ENCODE assay signal across 13 cellular contexts in the genomic region with DNA sequence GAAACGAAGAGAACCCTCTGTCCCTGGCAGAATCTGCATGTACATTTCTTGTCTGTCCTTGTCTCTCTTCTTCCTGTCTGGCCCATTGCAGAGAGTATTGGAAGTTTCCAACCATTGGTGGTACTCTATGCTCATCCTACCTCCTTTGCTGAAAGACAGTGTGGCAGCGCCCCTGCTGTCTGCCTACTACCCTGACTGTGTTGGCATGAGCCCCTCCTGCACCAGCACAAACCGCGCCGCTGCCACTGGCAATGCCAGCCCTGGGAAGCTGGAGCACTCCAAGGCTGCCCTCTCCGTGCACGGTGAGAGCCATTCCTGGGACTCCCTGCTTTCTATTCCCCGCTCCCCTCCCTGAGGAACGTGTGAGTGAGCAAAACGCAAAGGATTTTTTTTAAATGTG. TPM values are rescaled to one million over a fixed set of nuclear protein-coding genes. Genes with fewer than 3 reads are reported as not detected.
DNase-seq lines count a peak whose midpoint lies in the region; ATAC-seq and TF ChIP-seq lines count a peak whose summit lies in the region.
"Had no signal": no experiment of that assay in that cellular context is flagged by ENCODE, and none has a peak within 500 bp of the region (broad histone marks: within the 10 kb centered on the region; RNA-seq: fewer than 3 reads in every experiment).

No MANE protein-coding gene starts in this region.

- no peak overlapping the region for H3K4me2 ChIP-seq in neuronal stem cell (ENCODE audit: insufficient read depth, low read length, poor library complexity, severe bottlenecking)
- H3K4me2 ChIP-seq: BLaER1 had no signal

- CTCF ChIA-PET in WTC11 (lab: Charles Lee) = no interaction called here

- no peak overlapping the region for H2BK5ac ChIP-seq in neuronal stem cell (ENCODE audit: low read length)

- no peaks in the 10 kb centered on the region for H3K79me1 ChIP-seq in neuronal stem cell (ENCODE audit: low read depth, low read length)

- H3K27ac Mint-ChIP-seq in activated naive CD8-positive, alpha-beta T cell treated with anti-CD3 and anti-CD28 coated beads for 36 hours = peak overlapping the region; percentile 29
- no peak overlapping the region for H3K27ac Mint-ChIP-seq in activated naive CD8-positive, alpha-beta T cell treated with anti-CD3 and anti-CD28 coated beads, Interleukin-2, amount 50 U/mL, for 24 hours
- H3K27ac Mint-ChIP-seq in WTC11 = peak overlapping the region; percentile 47; the same call in 1 of the 2 replicates

- WGBS in neuronal stem cell (ENCODE audit: extremely low coverage in 2 of 2, insufficient read length in 2 of 2, insufficient replicate concordance in 1 of 2), 2 donors = no CpG with 5 or more reads among the region's 10 CpGs

- H2AFZ ChIP-seq in neuronal stem cell (ENCODE audit: low read length) = no peak overlapping the region

- H3K4me3 Mint-ChIP-seq in activated naive CD8-positive, alpha-beta T cell treated with anti-CD3 and anti-CD28 coated beads for 36 hours = no peak overlapping the region
- H3K4me3 Mint-ChIP-seq in activated naive CD8-positive, alpha-beta T cell treated with anti-CD3 and anti-CD28 coated beads, Interleukin-2, amount 50 U/mL, for 24 hours = no peak overlapping the region
- H3K4me3 Mint-ChIP-seq in WTC11 = no peak overlapping the region
- H3K4me3 Mint-ChIP-seq: CD4-positive, CD25-positive, alpha-beta regulatory T cell had no signal

- no peak overlapping the region for H4K91ac ChIP-seq in neuronal stem cell (ENCODE audit: low read depth, low read length, poor library complexity)

- H3K4me1 Mint-ChIP-seq in activated naive CD8-positive, alpha-beta T cell treated with anti-CD3 and anti-CD28 coated beads for 36 hours = no peaks in the 10 kb centered on the region
- H3K4me1 Mint-ChIP-seq in activated naive CD8-positive, alpha-beta T cell treated with anti-CD3 and anti-CD28 coated beads, Interleukin-2, amount 50 U/mL, for 24 hours = peaks cover 22% of the 10 kb centered on the region
- H3K4me1 Mint-ChIP-seq in WTC11 = peaks cover 43% of the 10 kb centered on the region

- no peaks in the 10 kb centered on the region for H3K9me3 Mint-ChIP-seq in activated naive CD8-positive, alpha-beta T cell treated with anti-CD3 and anti-CD28 coated beads for 36 hours
- no peaks in the 10 kb centered on the region for H3K9me3 Mint-ChIP-seq in activated naive CD8-positive, alpha-beta T cell treated with anti-CD3 and anti-CD28 coated beads, Interleukin-2, amount 50 U/mL, for 24 hours
- no peaks in the 10 kb centered on the region for H3K9me3 Mint-ChIP-seq in WTC11

- H2AK5ac ChIP-seq in neuronal stem cell (ENCODE audit: low read depth, low read length) = no peak overlapping the region

- H3K9ac ChIP-seq in neuronal stem cell (ENCODE audit: low read depth, low read length, poor library complexity) = no peak overlapping the region
- H3K9ac ChIP-seq: BLaER1 had no signal

- no peaks in the 10 kb centered on the region for H3K27me3 Mint-ChIP-seq in activated naive CD8-positive, alpha-beta T cell treated with anti-CD3 and anti-CD28 coated beads for 36 hours
- no peaks in the 10 kb centered on the region for H3K27me3 Mint-ChIP-seq in activated naive CD8-positive, alpha-beta T cell treated with anti-CD3 and anti-CD28 coated beads, Interleukin-2, amount 50 U/mL, for 24 hours
- H3K27me3 Mint-ChIP-seq in WTC11 (ENCODE audit: low read depth) = no peaks in the 10 kb centered on the region; the same call in 1 of the 2 replicates
- H3K27me3 Mint-ChIP-seq: CD4-positive, CD25-positive, alpha-beta regulatory T cell had no signal

- DNase-seq in activated naive CD8-positive, alpha-beta T cell treated with anti-CD3 and anti-CD28 coated beads for 36 hours = no peak
- DNase-seq in activated naive CD8-positive, alpha-beta T cell treated with anti-CD3 and anti-CD28 coated beads, Interleukin-2, amount 50 U/mL, for 24 hours = no peak
- DNase-seq in WTC11 (ENCODE audit: low spot score) = no peak
- no peak for DNase-seq in neuronal stem cell (ENCODE audit: low spot score)
- no peak for DNase-seq in left ventricle myocardium superior
- DNase-seq in activated CD8-positive, alpha-beta memory T cell treated with anti-CD3 and anti-CD28 coated beads for 24 hours = no peak
- no peak for DNase-seq in NCI-H2196 treated with DMSO at 0.1 percent for 48 hours (lab: John Stamatoyannopoulos, UW; ENCODE audit: unreplicated experiment)
- DNase-seq: AML-193; CD4-positive, CD25-positive, alpha-beta regulatory T cell; DMS53; GF-D8 had no signal

- H2BK120ac ChIP-seq in neuronal stem cell (ENCODE audit: low read depth, low read length) = no peak overlapping the region

- POLR2A ChIA-PET in WTC11 (lab: Charles Lee) = no interaction called here

- no peak overlapping the region for H4K8ac ChIP-seq in neuronal stem cell (ENCODE audit: low read depth, low read length)

- no peak overlapping the region for H3K27ac ChIP-seq in neuronal stem cell (replicated peaks; ENCODE audit: low read length)
- H3K27ac ChIP-seq: 22Rv1, BLaER1 had no signal

- H3K4me3 ChIP-seq in neuronal stem cell (ENCODE audit: low read length in 2 of 2) = no peak overlapping the region
- H3K4me3 ChIP-seq: BLaER1 had no signal

- H3K4ac ChIP-seq in neuronal stem cell (ENCODE audit: low read length) = no peak overlapping the region

- no peak for TF ChIP-seq CTCF in WTC11 (IDR thresholded peaks at IDR 0.05)

- H3K14ac ChIP-seq in neuronal stem cell (ENCODE audit: low read length) = no peak overlapping the region

- no peak overlapping the region for H2BK15ac ChIP-seq in neuronal stem cell (ENCODE audit: low read length)

- intact Hi-C loops in left ventricle myocardium superior (cut with micrococcal nuclease) = no loop called here

- ATAC-seq in activated naive CD8-positive, alpha-beta T cell treated with anti-CD3 and anti-CD28 coated beads, Interleukin-2, amount 50 U/mL, for 24 hours = no peak
- ATAC-seq in WTC11 (peak; percentile 11; the same call in 1 of the 2 replicates), left ventricle myocardium superior (no peak)

- peak overlapping the region; percentile 44 for H3K18ac ChIP-seq in neuronal stem cell (ENCODE audit: low read length)

- H3K9me3 ChIP-seq in neuronal stem cell (replicated peaks in 1 of 2; ENCODE audit: control insufficient read depth in 2 of 2, insufficient read depth in 1 of 2, low read depth in 1 of 2, low read length in 2 of 2) = no peaks in the 10 kb centered on the region
- H3K9me3 ChIP-seq: BLaER1 had no signal

- H3K23ac ChIP-seq in neuronal stem cell (ENCODE audit: low read depth, low read length, poor library complexity) = no peak overlapping the region

- H3K4me1 ChIP-seq in neuronal stem cell (ENCODE audit: control insufficient read depth in 2 of 2, insufficient read depth in 1 of 2, low read depth in 1 of 2, low read length in 2 of 2) = peaks cover 6 to 14% of the 10 kb centered on the region in 2 donors

- peaks cover 18% of the 10 kb centered on the region for H3K36me3 Mint-ChIP-seq in activated naive CD8-positive, alpha-beta T cell treated with anti-CD3 and anti-CD28 coated beads for 36 hours
- H3K36me3 Mint-ChIP-seq in activated naive CD8-positive, alpha-beta T cell treated with anti-CD3 and anti-CD28 coated beads, Interleukin-2, amount 50 U/mL, for 24 hours (ENCODE audit: low read depth) = peaks cover 23% of the 10 kb centered on the region
- peaks cover 12% of the 10 kb centered on the region for H3K36me3 Mint-ChIP-seq in WTC11

- H3K27me3 ChIP-seq in neuronal stem cell (ENCODE audit: control insufficient read depth in 3 of 3, insufficient read depth in 3 of 3, low read depth in 1 of 3, low read length in 3 of 3) = no peaks in the 10 kb centered on the region
- H3K27me3 ChIP-seq: BLaER1 had no signal

- H3K36me3 ChIP-seq in neuronal stem cell (replicated peaks in 1 of 2; ENCODE audit: control insufficient read depth in 2 of 2, insufficient read depth in 2 of 2, low read length in 2 of 2) = peaks cover 0 to 8% of the 10 kb centered on the region in 2 donors

- no peak overlapping the region for H2BK12ac ChIP-seq in neuronal stem cell (ENCODE audit: low read length)

TF ChIP-seq in WTC11, 78 proteins besides CTCF, POLR2A, EP300 and RAD21:
- TF ChIP-seq, protein P1, sequence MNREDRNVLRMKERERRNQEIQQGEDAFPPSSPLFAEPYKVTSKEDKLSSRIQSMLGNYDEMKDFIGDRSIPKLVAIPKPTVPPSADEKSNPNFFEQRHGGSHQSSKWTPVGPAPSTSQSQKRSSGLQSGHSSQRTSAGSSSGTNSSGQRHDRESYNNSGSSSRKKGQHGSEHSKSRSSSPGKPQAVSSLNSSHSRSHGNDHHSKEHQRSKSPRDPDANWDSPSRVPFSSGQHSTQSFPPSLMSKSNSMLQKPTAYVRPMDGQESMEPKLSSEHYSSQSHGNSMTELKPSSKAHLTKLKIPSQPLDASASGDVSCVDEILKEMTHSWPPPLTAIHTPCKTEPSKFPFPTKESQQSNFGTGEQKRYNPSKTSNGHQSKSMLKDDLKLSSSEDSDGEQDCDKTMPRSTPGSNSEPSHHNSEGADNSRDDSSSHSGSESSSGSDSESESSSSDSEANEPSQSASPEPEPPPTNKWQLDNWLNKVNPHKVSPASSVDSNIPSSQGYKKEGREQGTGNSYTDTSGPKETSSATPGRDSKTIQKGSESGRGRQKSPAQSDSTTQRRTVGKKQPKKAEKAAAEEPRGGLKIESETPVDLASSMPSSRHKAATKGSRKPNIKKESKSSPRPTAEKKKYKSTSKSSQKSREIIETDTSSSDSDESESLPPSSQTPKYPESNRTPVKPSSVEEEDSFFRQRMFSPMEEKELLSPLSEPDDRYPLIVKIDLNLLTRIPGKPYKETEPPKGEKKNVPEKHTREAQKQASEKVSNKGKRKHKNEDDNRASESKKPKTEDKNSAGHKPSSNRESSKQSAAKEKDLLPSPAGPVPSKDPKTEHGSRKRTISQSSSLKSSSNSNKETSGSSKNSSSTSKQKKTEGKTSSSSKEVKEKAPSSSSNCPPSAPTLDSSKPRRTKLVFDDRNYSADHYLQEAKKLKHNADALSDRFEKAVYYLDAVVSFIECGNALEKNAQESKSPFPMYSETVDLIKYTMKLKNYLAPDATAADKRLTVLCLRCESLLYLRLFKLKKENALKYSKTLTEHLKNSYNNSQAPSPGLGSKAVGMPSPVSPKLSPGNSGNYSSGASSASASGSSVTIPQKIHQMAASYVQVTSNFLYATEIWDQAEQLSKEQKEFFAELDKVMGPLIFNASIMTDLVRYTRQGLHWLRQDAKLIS (CRISPR knock-in tag; IDR thresholded peaks at IDR 0.05; ENCODE audit: borderline replicate concordance) = no peak
- TF ChIP-seq ESRRA (CRISPR knock-in tag; IDR thresholded peaks at IDR 0.05; ENCODE audit: borderline replicate concordance) (no peak), SMAD4 (CRISPR knock-in tag; IDR thresholded peaks at IDR 0.05) (no peak)

RNA-seq across cellular contexts. Expression of a gene that starts 32.5 kb away (rescaled TPM):
- total RNA-seq in activated naive CD8-positive, alpha-beta T cell treated with anti-CD3 and anti-CD28 coated beads for 36 hours = 10 to 100 TPM; 11.8 to 12.0 TPM
- total RNA-seq in WTC11 (2021) = 6.7 to 8.7 TPM (median 8.0 TPM) in 3 replicates
- polyA plus RNA-seq in neuronal stem cell (2013, experiment 1 of 2) = 11.5 TPM
- polyA plus RNA-seq in neuronal stem cell (2013, experiment 2 of 2) = 11.4 TPM
- 13.3 TPM for total RNA-seq in left ventricle myocardium superior

RNA-seq across cellular contexts. Expression of a gene that starts 32.8 kb away (rescaled TPM):
- 1 to 10 TPM; 8.2 TPM for total RNA-seq in activated naive CD8-positive, alpha-beta T cell treated with anti-CD3 and anti-CD28 coated beads for 36 hours
- total RNA-seq in WTC11 (2021) = 12.7 to 14.4 TPM (median 13.5 TPM) in 3 replicates
- 10.0 TPM for polyA plus RNA-seq in neuronal stem cell (2013, experiment 1 of 2)
- 10.0 TPM for polyA plus RNA-seq in neuronal stem cell (2013, experiment 2 of 2)
- total RNA-seq in left ventricle myocardium superior = 14.3 TPM
